13 cellular contexts compared by ENCODE assay signal in the genomic region with DNA sequence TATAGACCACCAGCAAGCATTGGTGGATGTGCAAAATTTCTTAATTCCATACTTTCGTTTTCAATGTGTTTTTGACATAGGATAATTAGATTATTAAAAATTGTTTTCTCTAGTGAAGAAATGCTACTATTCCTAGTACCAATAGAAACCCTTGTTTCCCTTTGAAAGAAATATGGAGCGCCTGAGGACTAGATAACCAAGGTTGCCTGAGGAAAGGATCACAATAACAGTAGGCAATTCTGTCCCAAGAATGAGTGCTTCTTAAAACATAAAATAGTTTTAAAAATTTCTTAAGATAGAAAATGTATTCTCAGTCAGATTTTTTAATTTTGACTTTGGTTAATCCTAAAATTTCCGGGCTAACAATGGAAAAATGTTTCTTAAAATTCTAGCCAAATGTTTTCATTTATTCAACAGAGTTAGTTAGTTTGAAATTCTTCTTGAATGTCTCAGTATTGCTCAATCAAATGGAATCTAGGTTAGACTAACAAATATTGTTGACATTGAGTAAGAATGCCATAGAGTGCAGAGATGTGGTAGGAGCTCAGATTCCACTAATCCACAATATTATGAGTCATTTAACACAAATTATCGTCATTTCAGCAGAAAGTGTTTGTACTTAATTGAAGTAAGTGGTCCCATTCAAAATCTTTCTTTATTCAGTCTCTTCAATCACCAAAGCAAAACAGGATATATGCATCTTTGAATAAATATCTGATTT.
DNase-seq lines count a peak whose midpoint lies in the region; ATAC-seq, FAIRE-seq and TF ChIP-seq lines count a peak whose summit lies in the region.
"Had no signal": no experiment of that assay in that cellular context is flagged by ENCODE, and none has a peak within 500 bp of the region (broad histone marks: within the 10 kb centered on the region; RNA-seq: fewer than 3 reads in every experiment).

No MANE protein-coding gene starts in this region.

- WGBS in K562 (ENCODE audit: insufficient coverage, low coverage, missing lambda C conversion rate) = 1% methylated on average over 4 of the region's 4 CpGs
- WGBS in esophagus muscularis mucosa = 77% methylated on average over 4 of the region's 4 CpGs

- H3K9ac ChIP-seq in K562 (ENCODE audit: insufficient read depth in 1 of 2, low read depth in 2 of 2, low read length in 2 of 2) = no peak overlapping the region
- H3K9ac ChIP-seq: KMS-11 had no signal

- FAIRE-seq in K562 (lab: Jason Lieb, UNC) = peak; percentile 19

- in situ Hi-C loops in K562 (cut with MboI) = no loop called here

- no peaks in the 10 kb centered on the region for H3K4me1 Mint-ChIP-seq in activated T-helper 2 cell treated with anti-CD3 and anti-CD28 coated beads, Interferon-gamma antibody, Interleukin-2, Interleukin-4, amounts not matched to agents 10 μg/mL and 5 μg/mL and 100 μg/mL, durations not matched to agents 14 hours and 24 hours and 36 hours (ENCODE audit: low read depth)
- H3K4me1 Mint-ChIP-seq: CD4-positive, CD25-positive, alpha-beta regulatory T cell had no signal

- H3K4me3 ChIP-seq in K562 (no peak overlapping the region), kidney epithelial cell (ENCODE audit: low read depth, low read length) (no peak overlapping the region), esophagus muscularis mucosa (no peak overlapping the region)
- H3K4me3 ChIP-seq: testis had no signal

- H3K4me2 ChIP-seq in K562 (ENCODE audit: insufficient read depth, low read length) = no peak overlapping the region
- H3K4me2 ChIP-seq: KMS-11 had no signal

- no peaks in the 10 kb centered on the region for H3K27me3 Mint-ChIP-seq in activated T-helper 2 cell treated with anti-CD3 and anti-CD28 coated beads, Interferon-gamma antibody, Interleukin-2, Interleukin-4, amounts not matched to agents 10 μg/mL and 5 μg/mL and 100 μg/mL, durations not matched to agents 14 hours and 24 hours and 36 hours (ENCODE audit: low read depth)
- H3K27me3 Mint-ChIP-seq: CD4-positive, CD25-positive, alpha-beta regulatory T cell had no signal

- TF ChIP-seq EP300 in K562 (IDR thresholded peaks at IDR 0.05; ENCODE audit: low read length) (no peak), esophagus muscularis mucosa (IDR thresholded peaks at IDR 0.05) (no peak)

- no peak for TF ChIP-seq RAD21 in K562 (CRISPR knock-in tag; conservative IDR thresholded peaks at IDR 0.05 in 1 of 2, IDR thresholded peaks at IDR 0.05 in 1 of 2)

- no TSS peak for BruUV-seq in K562 (replicated peaks; lab: Mats Ljungman, UMichigan)

- peaks cover 5% of the 10 kb centered on the region for H3K9me3 Mint-ChIP-seq in activated T-helper 2 cell treated with anti-CD3 and anti-CD28 coated beads, Interferon-gamma antibody, Interleukin-2, Interleukin-4, amounts not matched to agents 10 μg/mL and 5 μg/mL and 100 μg/mL, durations not matched to agents 14 hours and 24 hours and 36 hours

- no peak overlapping the region for H3K27ac Mint-ChIP-seq in activated T-helper 2 cell treated with anti-CD3 and anti-CD28 coated beads, Interferon-gamma antibody, Interleukin-2, Interleukin-4, amounts not matched to agents 10 μg/mL and 5 μg/mL and 100 μg/mL, durations not matched to agents 14 hours and 24 hours and 36 hours
- H3K27ac Mint-ChIP-seq: CD4-positive, CD25-positive, alpha-beta regulatory T cell; mesothelial cell of epicardium had no signal

- no peaks in the 10 kb centered on the region for H3K4me1 ChIP-seq in K562 (replicated peaks in 1 of 2; ENCODE audit: control insufficient read depth in 2 of 2, insufficient read depth in 2 of 2, low read length in 2 of 2)
- H3K4me1 ChIP-seq in esophagus muscularis mucosa = peaks cover 0 to 5% (median 0%) of the 10 kb centered on the region in 4 donors
- H3K4me1 ChIP-seq: testis had no signal

- no peaks in the 10 kb centered on the region for H3K9me1 ChIP-seq in K562 (ENCODE audit: control insufficient read depth, insufficient read depth, low read length)

- no peaks in the 10 kb centered on the region for H3K9me3 ChIP-seq in K562 (replicated peaks; ENCODE audit: control insufficient read depth, insufficient read depth, low read depth, low read length)
- H3K9me3 ChIP-seq in esophagus muscularis mucosa = no peaks in the 10 kb centered on the region
- H3K9me3 ChIP-seq: testis had no signal

- peak; percentile 38 for ATAC-seq in left ventricle myocardium superior
- ATAC-seq in Right ventricle myocardium inferior = no peak
- ATAC-seq in K562 = no peak

- intact Hi-C loops in left ventricle myocardium superior (cut with micrococcal nuclease) (no loop called here), Right ventricle myocardium inferior (cut with DNase I) (no loop called here), K562 (cut with micrococcal nuclease) (no loop called here), esophagus muscularis mucosa (cut with DNase I) (no loop called here)
- intact Hi-C loops in activated T-helper 2 cell treated with anti-CD3 and anti-CD28 coated beads, Interferon-gamma antibody, Interleukin-2, Interleukin-4, amounts not matched to agents 10 μg/mL and 5 μg/mL and 100 μg/mL, durations not matched to agents 14 hours and 24 hours and 36 hours (cut with micrococcal nuclease) = no loop called here

- POLR2A ChIA-PET in K562 (lab: Yijun Ruan, JAX) = no interaction called here

- H3K27ac ChIP-seq in K562 (ENCODE audit: extremely low read depth, low read depth, low read length) (no peak overlapping the region), esophagus muscularis mucosa (replicated peaks in 1 of 4) (no peak overlapping the region)
- H3K27ac ChIP-seq: KMS-11, testis had no signal

- H4K20me1 ChIP-seq in K562 (replicated peaks; ENCODE audit: control insufficient read depth, insufficient read depth, low read length) = no peaks in the 10 kb centered on the region

- no peak overlapping the region for H3K4me3 Mint-ChIP-seq in activated T-helper 2 cell treated with anti-CD3 and anti-CD28 coated beads, Interferon-gamma antibody, Interleukin-2, Interleukin-4, amounts not matched to agents 10 μg/mL and 5 μg/mL and 100 μg/mL, durations not matched to agents 14 hours and 24 hours and 36 hours (ENCODE audit: low read depth)
- H3K4me3 Mint-ChIP-seq: CD4-positive, CD25-positive, alpha-beta regulatory T cell; mesothelial cell of epicardium had no signal

- DNase-seq in left ventricle myocardium superior (no peak), Right ventricle myocardium inferior (ENCODE audit: missing footprints) (no peak), K562 (ENCODE audit: extremely low read depth in 1 of 4, low spot score in 3 of 4) (no peak), kidney epithelial cell (ENCODE audit: low read depth) (peak; percentile 93), anterior cingulate cortex (lab: John Stamatoyannopoulos, UW) (no peak), GOT3 (lab: John Stamatoyannopoulos, UW) (no peak), esophagus muscularis mucosa (ENCODE audit: extremely low spot score) (no peak)
- no peak for DNase-seq in activated T-helper 2 cell treated with anti-CD3 and anti-CD28 coated beads, Interferon-gamma antibody, Interleukin-2, Interleukin-4, amounts not matched to agents 10 μg/mL and 5 μg/mL and 100 μg/mL, durations not matched to agents 14 hours and 24 hours and 36 hours (ENCODE audit: low spot score)
- DNase-seq: CD4-positive, CD25-positive, alpha-beta regulatory T cell; cortex of kidney; testis had no signal

- TF ChIP-seq POLR2A in K562 (conservative IDR thresholded peaks at IDR 0.05) (no peak), esophagus muscularis mucosa (IDR thresholded peaks at IDR 0.05; ENCODE audit: low read depth) (no peak)

- H3K36me3 ChIP-seq in K562 (ENCODE audit: control insufficient read depth, insufficient read depth, low read length) (no peaks in the 10 kb centered on the region), kidney epithelial cell (ENCODE audit: control insufficient read depth, insufficient read depth, low read length) (no peaks in the 10 kb centered on the region), esophagus muscularis mucosa (no peaks in the 10 kb centered on the region)

- H3K36me3 Mint-ChIP-seq in activated T-helper 2 cell treated with anti-CD3 and anti-CD28 coated beads, Interferon-gamma antibody, Interleukin-2, Interleukin-4, amounts not matched to agents 10 μg/mL and 5 μg/mL and 100 μg/mL, durations not matched to agents 14 hours and 24 hours and 36 hours (ENCODE audit: low read depth) = no peaks in the 10 kb centered on the region
- H3K36me3 Mint-ChIP-seq: CD4-positive, CD25-positive, alpha-beta regulatory T cell had no signal

- H2AFZ ChIP-seq in K562 (ENCODE audit: low read depth, low read length) = no peak overlapping the region

- CTCF ChIA-PET in K562 (lab: Yijun Ruan, JAX; ENCODE audit: low intra/inter-chr PET ratio) = no interaction called here

- TF ChIP-seq CTCF in K562 (IDR thresholded peaks at IDR 0.05 in 2 of 3, conservative IDR thresholded peaks at IDR 0.05 in 1 of 3; ENCODE audit: insufficient read depth in 2 of 3, low read depth in 1 of 3, low read length in 3 of 3) = no peak
- no peak for TF ChIP-seq CTCF in kidney epithelial cell (IDR thresholded peaks at IDR 0.05; ENCODE audit: insufficient read depth, low read length, poor library complexity, severe bottlenecking)
- TF ChIP-seq CTCF in esophagus muscularis mucosa (IDR thresholded peaks at IDR 0.05) = no peak

- H3K79me2 ChIP-seq in K562 (ENCODE audit: control insufficient read depth, insufficient read depth, low read length) = no peaks in the 10 kb centered on the region

- no peaks in the 10 kb centered on the region for H3K27me3 ChIP-seq in K562 (ENCODE audit: control insufficient read depth in 2 of 2, insufficient read depth in 2 of 2, low read length in 2 of 2)
- H3K27me3 ChIP-seq in kidney epithelial cell (ENCODE audit: control insufficient read depth, insufficient read depth, low read length) = no peaks in the 10 kb centered on the region
- no peaks in the 10 kb centered on the region for H3K27me3 ChIP-seq in esophagus muscularis mucosa
- H3K27me3 ChIP-seq: testis had no signal

TF ChIP-seq in K562, 482 proteins besides CTCF, POLR2A, EP300 and RAD21 (continues in another document):
- no peak for TF ChIP-seq ZNF324 (CRISPR knock-in tag; IDR thresholded peaks at IDR 0.05)
- TF ChIP-seq, protein P1, sequence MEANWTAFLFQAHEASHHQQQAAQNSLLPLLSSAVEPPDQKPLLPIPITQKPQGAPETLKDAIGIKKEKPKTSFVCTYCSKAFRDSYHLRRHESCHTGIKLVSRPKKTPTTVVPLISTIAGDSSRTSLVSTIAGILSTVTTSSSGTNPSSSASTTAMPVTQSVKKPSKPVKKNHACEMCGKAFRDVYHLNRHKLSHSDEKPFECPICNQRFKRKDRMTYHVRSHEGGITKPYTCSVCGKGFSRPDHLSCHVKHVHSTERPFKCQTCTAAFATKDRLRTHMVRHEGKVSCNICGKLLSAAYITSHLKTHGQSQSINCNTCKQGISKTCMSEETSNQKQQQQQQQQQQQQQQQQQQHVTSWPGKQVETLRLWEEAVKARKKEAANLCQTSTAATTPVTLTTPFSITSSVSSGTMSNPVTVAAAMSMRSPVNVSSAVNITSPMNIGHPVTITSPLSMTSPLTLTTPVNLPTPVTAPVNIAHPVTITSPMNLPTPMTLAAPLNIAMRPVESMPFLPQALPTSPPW (CRISPR knock-in tag; IDR thresholded peaks at IDR 0.05) = no peak
